21 cellular contexts compared by ENCODE assay signal in genomic region chr14:92532490-92533163, GRCh38. TPM values are rescaled to one million over a fixed set of nuclear protein-coding genes. Genes with fewer than 3 reads are reported as not detected.
A peak's percentile ranks its signal among the peaks of the same experiment; 100 is the strongest.
DNase-seq lines count a peak whose midpoint lies in the region; ATAC-seq and TF ChIP-seq lines count a peak whose summit lies in the region.
"Had no signal": no experiment of that assay in that cellular context is flagged by ENCODE, and none has a peak within 500 bp of the region (broad histone marks: within the 10 kb centered on the region; RNA-seq: fewer than 3 reads in every experiment).

No MANE protein-coding gene starts in this region.

- no peak overlapping the region for H3K4me3 Mint-ChIP-seq in CD4-positive, alpha-beta T cell
- H3K4me3 Mint-ChIP-seq: neural crest cell had no signal

- H3K9me3 ChIP-seq in CD4-positive, alpha-beta T cell (ENCODE audit: control insufficient read depth, low read length), result no peaks in the 10 kb centered on the region
- no peaks in the 10 kb centered on the region for H3K9me3 ChIP-seq in colonic mucosa
- no peaks in the 10 kb centered on the region for H3K9me3 ChIP-seq in neutrophil
- H3K9me3 ChIP-seq: SJSA1, uterus had no signal

- ATAC-seq in CD4-positive, alpha-beta T cell (ENCODE audit: poor library complexity), result no peak
- ATAC-seq in HG03442 (IDR thresholded peaks at IDR 0.05; ENCODE audit: unreplicated experiment), result no peak
- no peak for ATAC-seq in HG03175 (IDR thresholded peaks at IDR 0.05; ENCODE audit: unreplicated experiment)

- TF ChIP-seq CTCF in CD4-positive, alpha-beta T cell (IDR thresholded peaks at IDR 0.05), result no peak
- TF ChIP-seq CTCF in colonic mucosa (IDR thresholded peaks at IDR 0.05) (no peak), neutrophil (IDR thresholded peaks at IDR 0.05) (no peak), foreskin fibroblast (IDR thresholded peaks at IDR 0.05; ENCODE audit: low read depth, low read length) (no peak)

- intact Hi-C loops in CD4-positive, alpha-beta T cell (cut with DNase I, micrococcal nuclease), result no loop called here
- intact Hi-C loops in colonic mucosa (cut with DNase I), result no loop called here

- POLR2A ChIA-PET in CD4-positive, alpha-beta T cell (lab: Charles Lee), result no interaction called here

- CTCF ChIA-PET in CD4-positive, alpha-beta T cell (lab: Charles Lee), result interaction anchor here (0.8 kb wide), 1 partner anchor 12 kb away, joined by 3 read pairs; no protein-coding TSS in a partner anchor

- H3K27ac ChIP-seq in CD4-positive, alpha-beta T cell (ENCODE audit: low read depth, low read length), result no peak overlapping the region
- no peak overlapping the region for H3K27ac ChIP-seq in colonic mucosa
- H3K27ac ChIP-seq in neutrophil, result peak overlapping the region; percentile 67
- H3K27ac ChIP-seq: SJSA1 had no signal

- H3K27me3 Mint-ChIP-seq in CD4-positive, alpha-beta T cell, result no peaks in the 10 kb centered on the region

- H3K27me3 ChIP-seq in CD4-positive, alpha-beta T cell (ENCODE audit: control insufficient read depth, insufficient read depth, low read length), result no peaks in the 10 kb centered on the region
- H3K27me3 ChIP-seq in colonic mucosa, result no peaks in the 10 kb centered on the region
- no peaks in the 10 kb centered on the region for H3K27me3 ChIP-seq in neutrophil
- H3K27me3 ChIP-seq: SJSA1, uterus had no signal

- H3K4me3 ChIP-seq in colonic mucosa (no peak overlapping the region), neutrophil (ENCODE audit: low read depth in 1 of 2, low read length in 1 of 2) (no peak overlapping the region), foreskin fibroblast (ENCODE audit: low read depth in 1 of 2, low read length in 2 of 2) (no peak overlapping the region)
- H3K4me3 ChIP-seq: lung, SJSA1, uterus had no signal

- H3K36me3 ChIP-seq in colonic mucosa (no peaks in the 10 kb centered on the region), neutrophil (no peaks in the 10 kb centered on the region)
- H3K36me3 ChIP-seq: SJSA1, uterus had no signal

- H3K27ac Mint-ChIP-seq in CD4-positive, alpha-beta T cell, result peak overlapping the region; percentile 70

- peaks cover 5% of the 10 kb centered on the region for H3K4me1 ChIP-seq in colonic mucosa
- H3K4me1 ChIP-seq in neutrophil (ENCODE audit: control insufficient read depth in 1 of 2, insufficient read depth in 1 of 2, low read depth in 1 of 2, low read length in 1 of 2), result peaks cover 32 to 39% of the 10 kb centered on the region in 2 experiments
- H3K4me1 ChIP-seq: uterus had no signal

- H3K36me3 Mint-ChIP-seq in CD4-positive, alpha-beta T cell (ENCODE audit: low read depth), result no peaks in the 10 kb centered on the region

- no peak for DNase-seq in CD4-positive, alpha-beta T cell
- DNase-seq in NCI-H1694 (lab: John Stamatoyannopoulos, UW) (peak; percentile 13), colonic mucosa (peak; percentile 63), foreskin fibroblast (no peak), pons (ENCODE audit: low spot score) (no peak)
- DNase-seq: activated CD4-positive, alpha-beta T cell treated with anti-CD3 and anti-CD28 coated beads, Interleukin-2, amount 50 U/mL, for 48 hours; activated naive CD4-positive, alpha-beta T cell treated with Interleukin-2 at 50 U/mL for 16 hours; AML-193; caudate nucleus; NCI-H1092 treated with DMSO at 0.1 percent for 48 hours; NCI-H2227 treated with DMSO at 0.1 percent for 48 hours; right cardiac atrium; stimulated activated CD4-positive, alpha-beta T cell treated with anti-CD3 and anti-CD28 coated beads, Interleukin-2, amount 100 ng/mL, for 48 hours; uterus had no signal

- H3K9me3 Mint-ChIP-seq in CD4-positive, alpha-beta T cell, result no peaks in the 10 kb centered on the region
- H3K9me3 Mint-ChIP-seq: IgD-negative memory B cell, neural crest cell had no signal

- peaks cover 47% of the 10 kb centered on the region for H3K4me1 Mint-ChIP-seq in CD4-positive, alpha-beta T cell (ENCODE audit: low read depth)

- H3K9ac ChIP-seq in colonic mucosa (ENCODE audit: low read depth in 2 of 2, low read length in 2 of 2), result no peak overlapping the region

RNA-seq across cellular contexts. Expression of gene RIN3, which starts 19.0 kb away (rescaled TPM):
- 10 to 100 TPM; 67.9 to 72.2 TPM for total RNA-seq in CD4-positive, alpha-beta T cell
- total RNA-seq in colonic mucosa, result 10 to 100 TPM; 18.4 to 23.2 TPM

Comparison
In these comparisons a context has a peak if more than half of its experiments do, and no peak if none do; other contexts are left out.
1. DNase-seq: peak in NCI-H1694 (single experiment) and colonic mucosa (single experiment); none in CD4-positive, alpha-beta T cell (0 of 10), foreskin fibroblast (0 of 2) and pons (single experiment).